27 cellular contexts compared by ENCODE assay signal in genomic region chr11:36014906-36015305, GRCh38.
"Had no signal": no experiment of that assay in that cellular context is flagged by ENCODE, and none has a peak within 500 bp of the region (broad histone marks: within the 10 kb centered on the region; RNA-seq: fewer than 3 reads in every experiment).

No MANE protein-coding gene starts in this region.

- H3K36me3 Mint-ChIP-seq: activated CD4-positive, alpha-beta memory T cell treated with anti-CD3 and anti-CD28 coated beads for 36 hours; activated naive CD4-positive, alpha-beta T cell treated with anti-CD3 and anti-CD28 coated beads, Interleukin-2, amount 10 ng/mL, durations not matched to agents 7 days and 5 days; activated naive CD8-positive, alpha-beta T cell treated with anti-CD3 and anti-CD28 coated beads, Interleukin-2, amount 10 ng/mL, durations not matched to agents 7 days and 5 days; memory B cell; natural killer cell; stimulated activated memory B cell treated with anti-CD40 and anti-IgM and Interleukin-4, amounts not matched to agents 10 μg/mL and 1 μg/mL and 100 μg/mL, for 72 hours had no signal

- H3K36me3 ChIP-seq: brain microvascular endothelial cell, vagina had no signal

- H3K27ac ChIP-seq: brain microvascular endothelial cell, foreskin keratinocyte, vagina had no signal

- DNase-seq: activated CD4-positive, alpha-beta memory T cell treated with anti-CD3 and anti-CD28 coated beads for 36 hours; activated CD4-positive, alpha-beta T cell treated with anti-CD3 and anti-CD28 coated beads, Interleukin-2, amount 10 ng/mL, durations not matched to agents 24 days and 14 days; activated CD4-positive, CD25-positive, alpha-beta regulatory T cell treated with anti-CD3 and anti-CD28 coated beads, Interleukin-2, amount 50 U/mL, for 72 hours; activated CD8-positive, alpha-beta memory T cell treated with anti-CD3 and anti-CD28 coated beads, Interleukin-2, amount 50 U/mL, for 4 hours; activated effector memory CD4-positive, alpha-beta T cell treated with anti-CD3 and anti-CD28 coated beads, Interleukin-2, amount 50 U/mL, for 16 hours; activated naive CD4-positive, alpha-beta T cell treated with anti-CD3 and anti-CD28 coated beads, Interleukin-2, amount 10 ng/mL, durations not matched to agents 7 days and 5 days; activated naive CD8-positive, alpha-beta T cell treated with anti-CD3 and anti-CD28 coated beads, Interleukin-2, amount 10 ng/mL, durations not matched to agents 7 days and 5 days; activated T-cell treated with anti-CD3 and anti-CD28 coated beads, Interleukin-2, amount 50 U/mL, for 1 hour; brain microvascular endothelial cell; endodermal cell; foreskin keratinocyte; natural killer cell; posterior cingulate gyrus; small intestine; stimulated activated CD4-positive, alpha-beta T cell treated with anti-CD3 and anti-CD28 coated beads, Interleukin-4, amount 100 ng/mL, for 4 hours; stimulated activated CD8-positive, alpha-beta memory T cell treated with anti-CD3 and anti-CD28 coated beads, Interleukin-4, amount 100 ng/mL, for 48 hours; stimulated activated naive CD8-positive, alpha-beta T cell treated with anti-CD3 and anti-CD28 coated beads, Interleukin-15, amount 100 ng/mL, for 72 hours; T-helper 2 cell had no signal

- H3K4me3 Mint-ChIP-seq: activated CD4-positive, alpha-beta memory T cell treated with anti-CD3 and anti-CD28 coated beads for 36 hours; activated CD4-positive, alpha-beta T cell treated with anti-CD3 and anti-CD28 coated beads, Interleukin-2, amount 10 ng/mL, durations not matched to agents 24 days and 14 days; activated naive CD4-positive, alpha-beta T cell treated with anti-CD3 and anti-CD28 coated beads, Interleukin-2, amount 10 ng/mL, durations not matched to agents 7 days and 5 days; activated naive CD8-positive, alpha-beta T cell treated with anti-CD3 and anti-CD28 coated beads, Interleukin-2, amount 10 ng/mL, durations not matched to agents 7 days and 5 days; activated T-helper 1 cell treated with anti-CD3 and anti-CD28 coated beads, Interleukin-12 subunit alpha, Interleukin-12 subunit beta, Interleukin-2, Interleukin-4 antibody, amounts not matched to agents 30 ng/mL and 10 ng/mL and 1 ng/mL, durations not matched to agents 14 hours and 24 hours and 36 hours; dendritic cell treated with granulocyte-macrophage colony-stimulating factor and Interleukin-4, amounts not matched to agents 40 ng/mL and 50 ng/mL, for 4 days; endodermal cell; memory B cell; natural killer cell; stimulated activated memory B cell treated with anti-CD40 and anti-IgM and Interleukin-4, amounts not matched to agents 10 μg/mL and 1 μg/mL and 100 μg/mL, for 72 hours; stimulated activated naive CD8-positive, alpha-beta T cell treated with anti-CD3 and anti-CD28 coated beads, Interleukin-15, amount 100 ng/mL, for 72 hours; type B pancreatic cell had no signal

- ATAC-seq: esophagus mucosa; natural killer cell; stimulated activated memory B cell treated with anti-CD40 and anti-IgM and Interleukin-4, amounts not matched to agents 10 μg/mL and 1 μg/mL and 100 μg/mL, for 72 hours; stimulated activated naive CD8-positive, alpha-beta T cell treated with anti-CD3 and anti-CD28 coated beads, Interleukin-15, amount 100 ng/mL, for 72 hours had no signal

- H3K4me3 ChIP-seq: vagina had no signal

- FAIRE-seq: astrocyte, islet of Langerhans, small intestine had no signal

- H3K4me1 Mint-ChIP-seq: activated CD4-positive, alpha-beta T cell treated with anti-CD3 and anti-CD28 coated beads, Interleukin-2, amount 10 ng/mL, durations not matched to agents 24 days and 14 days; activated naive CD4-positive, alpha-beta T cell treated with anti-CD3 and anti-CD28 coated beads, Interleukin-2, amount 10 ng/mL, durations not matched to agents 7 days and 5 days; activated naive CD8-positive, alpha-beta T cell treated with anti-CD3 and anti-CD28 coated beads, Interleukin-2, amount 10 ng/mL, durations not matched to agents 7 days and 5 days; memory B cell; natural killer cell; stimulated activated memory B cell treated with anti-CD40 and anti-IgM and Interleukin-4, amounts not matched to agents 10 μg/mL and 1 μg/mL and 100 μg/mL, for 72 hours; stimulated activated naive CD8-positive, alpha-beta T cell treated with anti-CD3 and anti-CD28 coated beads, Interleukin-15, amount 100 ng/mL, for 72 hours had no signal

- H3K9me3 Mint-ChIP-seq: activated CD4-positive, alpha-beta memory T cell treated with anti-CD3 and anti-CD28 coated beads for 36 hours; activated CD4-positive, alpha-beta T cell treated with anti-CD3 and anti-CD28 coated beads, Interleukin-2, amount 10 ng/mL, durations not matched to agents 24 days and 14 days; activated naive CD4-positive, alpha-beta T cell treated with anti-CD3 and anti-CD28 coated beads, Interleukin-2, amount 10 ng/mL, durations not matched to agents 7 days and 5 days; activated naive CD8-positive, alpha-beta T cell treated with anti-CD3 and anti-CD28 coated beads, Interleukin-2, amount 10 ng/mL, durations not matched to agents 7 days and 5 days; activated T-helper 1 cell treated with anti-CD3 and anti-CD28 coated beads, Interleukin-12 subunit alpha, Interleukin-12 subunit beta, Interleukin-2, Interleukin-4 antibody, amounts not matched to agents 30 ng/mL and 10 ng/mL and 1 ng/mL, durations not matched to agents 14 hours and 24 hours and 36 hours; dendritic cell treated with granulocyte-macrophage colony-stimulating factor and Interleukin-4, amounts not matched to agents 40 ng/mL and 50 ng/mL, for 4 days; endodermal cell; memory B cell; natural killer cell; stimulated activated memory B cell treated with anti-CD40 and anti-IgM and Interleukin-4, amounts not matched to agents 10 μg/mL and 1 μg/mL and 100 μg/mL, for 72 hours; stimulated activated naive CD8-positive, alpha-beta T cell treated with anti-CD3 and anti-CD28 coated beads, Interleukin-15, amount 100 ng/mL, for 72 hours; type B pancreatic cell had no signal

- H3K9me3 ChIP-seq: vagina had no signal

- H3K27me3 Mint-ChIP-seq: activated CD4-positive, alpha-beta T cell treated with anti-CD3 and anti-CD28 coated beads, Interleukin-2, amount 10 ng/mL, durations not matched to agents 24 days and 14 days; dendritic cell treated with granulocyte-macrophage colony-stimulating factor and Interleukin-4, amounts not matched to agents 40 ng/mL and 50 ng/mL, for 4 days; stimulated activated memory B cell treated with anti-CD40 and anti-IgM and Interleukin-4, amounts not matched to agents 10 μg/mL and 1 μg/mL and 100 μg/mL, for 72 hours had no signal

- H3K27me3 ChIP-seq: brain microvascular endothelial cell, foreskin keratinocyte, vagina had no signal

- H3K27ac Mint-ChIP-seq: activated CD4-positive, alpha-beta memory T cell treated with anti-CD3 and anti-CD28 coated beads for 36 hours; activated CD4-positive, alpha-beta T cell treated with anti-CD3 and anti-CD28 coated beads, Interleukin-2, amount 10 ng/mL, durations not matched to agents 24 days and 14 days; activated naive CD4-positive, alpha-beta T cell treated with anti-CD3 and anti-CD28 coated beads, Interleukin-2, amount 10 ng/mL, durations not matched to agents 7 days and 5 days; activated naive CD8-positive, alpha-beta T cell treated with anti-CD3 and anti-CD28 coated beads, Interleukin-2, amount 10 ng/mL, durations not matched to agents 7 days and 5 days; activated T-helper 1 cell treated with anti-CD3 and anti-CD28 coated beads, Interleukin-12 subunit alpha, Interleukin-12 subunit beta, Interleukin-2, Interleukin-4 antibody, amounts not matched to agents 30 ng/mL and 10 ng/mL and 1 ng/mL, durations not matched to agents 14 hours and 24 hours and 36 hours; dendritic cell treated with granulocyte-macrophage colony-stimulating factor and Interleukin-4, amounts not matched to agents 40 ng/mL and 50 ng/mL, for 4 days; endodermal cell; memory B cell; natural killer cell; stimulated activated memory B cell treated with anti-CD40 and anti-IgM and Interleukin-4, amounts not matched to agents 10 μg/mL and 1 μg/mL and 100 μg/mL, for 72 hours; type B pancreatic cell had no signal
